ENCODE assay signal across 8 cellular contexts in genomic region chr19:40165362-40165937, GRCh38. TPM values are rescaled to one million over a fixed set of nuclear protein-coding genes. Genes with fewer than 3 reads are reported as not detected.
A peak's percentile ranks its signal among the peaks of the same experiment; 100 is the strongest.
DNase-seq lines count a peak whose midpoint lies in the region; ATAC-seq and TF ChIP-seq lines count a peak whose summit lies in the region.

No MANE protein-coding gene starts in this region.

- H3K4me1 ChIP-seq in Panc1 (ENCODE audit: control insufficient read depth, insufficient read depth, low read length) (peaks cover 15% of the 10 kb centered on the region), left ventricle myocardium inferior (no peaks in the 10 kb centered on the region)

- POLR2A ChIA-PET in AG04450 (lab: Yijun Ruan, JAX), result no interaction called here
- POLR2A ChIA-PET in Panc1 (lab: Charles Lee), result interaction anchor here (0.6 to 1.4 kb wide), 7 partner anchors 11 to 392 kb away, joined by 3 to 15 read pairs (median 5); partner anchors contain the start of gene TTC9B

- H3K9me3 ChIP-seq in AG04450 (ENCODE audit: control insufficient read depth, insufficient read depth, low read length) (no peaks in the 10 kb centered on the region), Panc1 (ENCODE audit: control insufficient read depth, insufficient read depth, low read depth, low read length) (no peaks in the 10 kb centered on the region), left ventricle myocardium inferior (replicated peaks) (no peaks in the 10 kb centered on the region)

- TF ChIP-seq CTCF in AG04450 (IDR thresholded peaks at IDR 0.05; ENCODE audit: low read depth, low read length), result peak; percentile 64
- peak; percentile 94 for TF ChIP-seq CTCF in GM13977 (IDR thresholded peaks at IDR 0.05; ENCODE audit: extremely low read depth, insufficient read depth, missing control alignments)
- no peak for TF ChIP-seq CTCF in Panc1 (IDR thresholded peaks at IDR 0.05)
- TF ChIP-seq CTCF in left ventricle myocardium inferior (IDR thresholded peaks at IDR 0.05; ENCODE audit: borderline replicate concordance), result peak; percentile 64

- H3K27me3 ChIP-seq in AG04450 (ENCODE audit: control insufficient read depth, insufficient read depth, low read length), result no peaks in the 10 kb centered on the region
- no peaks in the 10 kb centered on the region for H3K27me3 ChIP-seq in Panc1 (ENCODE audit: control insufficient read depth, insufficient read depth, low read length)
- H3K27me3 ChIP-seq in left ventricle myocardium inferior (ENCODE audit: low read depth), result peaks cover 34% of the 10 kb centered on the region

- DNase-seq in AG04450 (ENCODE audit: low read depth, low spot score), result no peak
- DNase-seq in GM13977 (ENCODE audit: low spot score), result peak; percentile 76
- DNase-seq in Panc1 (ENCODE audit: low read depth, low spot score), result peak; percentile 99
- peak; percentile 50 for DNase-seq in activated gamma-delta T cell treated with anti-CD3 and anti-CD28 coated beads, Interleukin-2, amount 50 U/mL, for 16 hours (ENCODE audit: low read depth)
- DNase-seq in left ventricle myocardium inferior, result peak; percentile 36
- DNase-seq in stimulated activated CD4-positive, alpha-beta T cell treated with anti-CD3 and anti-CD28 coated beads, Interleukin-15, amount 100 ng/mL, for 1 hour (ENCODE audit: low read depth in 1 of 2, low spot score in 1 of 2), result peak; percentile 16 to 48

- in situ Hi-C loops in GM13977 (cut with MboI; ENCODE audit: low pct_unique_long_range_greater_than_20kb, low sequenced_read_pairs, unreplicated experiment) (no loop called here), Panc1 (cut with HindIII; ENCODE audit: low pct_unique_long_range_greater_than_20kb, low sequenced_read_pairs) (no loop called here)

- H3K4me3 ChIP-seq in AG04450 (ENCODE audit: low read depth, low read length), result no peak overlapping the region
- peak overlapping the region in 1 of 2 experiments; percentile 0; a peak in 1 of 4 replicates for H3K4me3 ChIP-seq in Panc1 (ENCODE audit: low read depth in 2 of 2, low read length in 2 of 2)
- no peak overlapping the region for H3K4me3 ChIP-seq in left ventricle myocardium inferior

- H3K36me3 ChIP-seq in Panc1 (ENCODE audit: control insufficient read depth, insufficient read depth, low read length) (no peaks in the 10 kb centered on the region), left ventricle myocardium inferior (no peaks in the 10 kb centered on the region)

- H3K27ac ChIP-seq in AG04450 (ENCODE audit: low read depth, low read length) (no peak overlapping the region), Panc1 (ENCODE audit: low read length) (0 out of 2 replicates have a peak overlapping the region, but pooled peaks have one; percentile 0), left ventricle myocardium inferior (replicated peaks) (no peak overlapping the region)

- intact Hi-C loops in Panc1 (cut with micrococcal nuclease; ENCODE audit: unreplicated experiment) (loop anchor here (2.0 kb wide), 1 partner anchor 25 kb away; the partner anchor contains the start of gene MAP3K10), left ventricle myocardium inferior (cut with micrococcal nuclease) (no loop called here)

- no TSS peak for BruUV-seq in Panc1 (replicated peaks; lab: Mats Ljungman, UMichigan)

- CTCF ChIA-PET in AG04450 (lab: Charles Lee), result interaction anchor here (0.6 to 1.3 kb wide), 9 partner anchors 8 to 1011 kb away, joined by 3 to 11 read pairs (median 3); partner anchors contain the start of gene ZNF780A
- CTCF ChIA-PET in Panc1 (lab: Charles Lee), result interaction anchor here (0.5 to 5.4 kb wide), 69 partner anchors 9 to 1653 kb away, joined by 3 to 142 read pairs (median 5); partner anchors contain the start of genes AKT2, CCNP, FBL and MAP3K10

- ATAC-seq in Panc1 (peak; percentile 76), GM18511 (IDR thresholded peaks at IDR 0.05; ENCODE audit: unreplicated experiment) (no peak), HG03457 (IDR thresholded peaks at IDR 0.05; ENCODE audit: unreplicated experiment) (no peak)

RNA-seq across cellular contexts. Expression of gene MAP3K10, which starts 25.8 kb away (rescaled TPM):
- 2.0 and 2.3 TPM in 2 replicates for polyA plus RNA-seq in AG04450 (2011; rRNA removed)
- 5.0 and 5.5 TPM in 2 replicates for polyA minus RNA-seq in AG04450 (2011; rRNA and poly(A)+ RNA removed)
- total RNA-seq in Panc1 (2021; ENCODE audit: unreplicated experiment) (255 TPM), left ventricle myocardium inferior (17.1 TPM)
- polyA plus RNA-seq in Panc1 (2012; ENCODE audit: insufficient read length), result 324 TPM

RNA-seq across cellular contexts. Expression of gene TTC9B, which starts 52.7 kb away (rescaled TPM):
- polyA plus RNA-seq in AG04450 (2011; rRNA removed), result not detected in 2 replicates
- not detected in 2 replicates for polyA minus RNA-seq in AG04450 (2011; rRNA and poly(A)+ RNA removed)
- total RNA-seq in Panc1 (2021; ENCODE audit: unreplicated experiment) (2.3 TPM), left ventricle myocardium inferior (not detected)
- 1.8 TPM for polyA plus RNA-seq in Panc1 (2012; ENCODE audit: insufficient read length)

Comparison
In these comparisons a context has a peak if more than half of its experiments do, and no peak if none do; other contexts are left out.
1. RNA of gene MAP3K10, which starts 25.8 kb away (total RNA-seq): 255 TPM in Panc1 (single experiment); 17.1 TPM in left ventricle myocardium inferior (single experiment); every median in the first group is over 10 times any median in the second.